In genomic region chr4:26299254-26299882, GRCh38 we compare ENCODE assay signal across 15 cellular contexts. TPM values are rescaled to one million over a fixed set of nuclear protein-coding genes. Genes with fewer than 3 reads are reported as not detected.
DNase-seq lines count a peak whose midpoint lies in the region; ATAC-seq lines count a peak whose summit lies in the region.
"Had no signal": no experiment of that assay in that cellular context is flagged by ENCODE, and none has a peak within 500 bp of the region (broad histone marks: within the 10 kb centered on the region; RNA-seq: fewer than 3 reads in every experiment).

No MANE protein-coding gene starts in this region.

- H3K9ac ChIP-seq in HUES48 (ENCODE audit: low read depth, low read length), result peak overlapping the region; percentile 61; the same call in 1 of the 2 replicates

- H3K36me3 ChIP-seq in HUES48 (ENCODE audit: control insufficient read depth, insufficient read depth, low read length), result no peaks in the 10 kb centered on the region
- H3K36me3 ChIP-seq: Peyer's patch, vagina had no signal

- H3K4me3 ChIP-seq in HUES48 (ENCODE audit: low read depth, low read length), result no peak overlapping the region
- H3K4me3 ChIP-seq: Peyer's patch, vagina had no signal

- peak overlapping the region; percentile 81 to 89 for H3K27ac Mint-ChIP-seq in effector memory CD8-positive, alpha-beta T cell
- H3K27ac Mint-ChIP-seq in activated T-helper 1 cell treated with anti-CD3 and anti-CD28 coated beads, Interleukin-12 subunit alpha, Interleukin-12 subunit beta, Interleukin-2, Interleukin-4 antibody, amounts not matched to agents 30 ng/mL and 10 ng/mL and 1 ng/mL, durations not matched to agents 14 hours and 24 hours and 36 hours, result no peak overlapping the region
- H3K27ac Mint-ChIP-seq: nephron had no signal

- no peaks in the 10 kb centered on the region for H3K9me3 Mint-ChIP-seq in effector memory CD8-positive, alpha-beta T cell
- H3K9me3 Mint-ChIP-seq in activated T-helper 1 cell treated with anti-CD3 and anti-CD28 coated beads, Interleukin-12 subunit alpha, Interleukin-12 subunit beta, Interleukin-2, Interleukin-4 antibody, amounts not matched to agents 30 ng/mL and 10 ng/mL and 1 ng/mL, durations not matched to agents 14 hours and 24 hours and 36 hours, result no peaks in the 10 kb centered on the region
- H3K9me3 Mint-ChIP-seq: nephron had no signal

- DNase-seq in effector memory CD8-positive, alpha-beta T cell, result no peak
- no peak for DNase-seq in NCI-H69 (lab: John Stamatoyannopoulos, UW)
- no peak for DNase-seq in activated T-helper 1 cell treated with anti-CD3 and anti-CD28 coated beads, Interleukin-12 subunit alpha, Interleukin-12 subunit beta, Interleukin-2, Interleukin-4 antibody, amounts not matched to agents 30 ng/mL and 10 ng/mL and 1 ng/mL, durations not matched to agents 14 hours and 24 hours and 36 hours (ENCODE audit: low spot score)
- DNase-seq in NCI-H1930 (lab: John Stamatoyannopoulos, UW), result no peak
- DNase-seq in caudate nucleus (lab: John Stamatoyannopoulos, UW), result no peak
- DNase-seq: activated CD8-positive, alpha-beta memory T cell treated with anti-CD3 and anti-CD28 coated beads for 24 hours; DND-41; hippocampal formation; Peyer's patch; stimulated activated CD4-positive, alpha-beta T cell treated with anti-CD3 and anti-CD28 coated beads, Interleukin-4, amount 100 ng/mL, for 1 hour had no signal

- intact Hi-C loops in activated T-helper 1 cell treated with anti-CD3 and anti-CD28 coated beads, Interleukin-12 subunit alpha, Interleukin-12 subunit beta, Interleukin-2, Interleukin-4 antibody, amounts not matched to agents 30 ng/mL and 10 ng/mL and 1 ng/mL, durations not matched to agents 14 hours and 24 hours and 36 hours (cut with micrococcal nuclease), result no loop called here

- H3K27ac ChIP-seq in HUES48 (ENCODE audit: low read depth, low read length) (peak overlapping the region; percentile 81), caudate nucleus (ENCODE audit: low read depth, low read length) (no peak overlapping the region)
- H3K27ac ChIP-seq: Peyer's patch, vagina had no signal

- no peaks in the 10 kb centered on the region for H3K27me3 ChIP-seq in HUES48 (ENCODE audit: control insufficient read depth, insufficient read depth, low read length)
- H3K27me3 ChIP-seq: Peyer's patch, vagina had no signal

- peaks cover 48% of the 10 kb centered on the region for H3K4me1 ChIP-seq in HUES48 (ENCODE audit: control insufficient read depth, insufficient read depth, low read length)
- H3K4me1 ChIP-seq: Peyer's patch had no signal

- H3K4me1 Mint-ChIP-seq in effector memory CD8-positive, alpha-beta T cell (ENCODE audit: low read depth in 2 of 2), result peaks cover 2 to 10% of the 10 kb centered on the region in 2 donors
- peaks cover 26% of the 10 kb centered on the region for H3K4me1 Mint-ChIP-seq in activated T-helper 1 cell treated with anti-CD3 and anti-CD28 coated beads, Interleukin-12 subunit alpha, Interleukin-12 subunit beta, Interleukin-2, Interleukin-4 antibody, amounts not matched to agents 30 ng/mL and 10 ng/mL and 1 ng/mL, durations not matched to agents 14 hours and 24 hours and 36 hours (ENCODE audit: low read depth)

- no peaks in the 10 kb centered on the region for H3K36me3 Mint-ChIP-seq in effector memory CD8-positive, alpha-beta T cell (ENCODE audit: insufficient read depth)
- H3K36me3 Mint-ChIP-seq in activated T-helper 1 cell treated with anti-CD3 and anti-CD28 coated beads, Interleukin-12 subunit alpha, Interleukin-12 subunit beta, Interleukin-2, Interleukin-4 antibody, amounts not matched to agents 30 ng/mL and 10 ng/mL and 1 ng/mL, durations not matched to agents 14 hours and 24 hours and 36 hours (ENCODE audit: low read depth), result peaks cover 2% of the 10 kb centered on the region

- no peaks in the 10 kb centered on the region for H3K27me3 Mint-ChIP-seq in effector memory CD8-positive, alpha-beta T cell
- H3K27me3 Mint-ChIP-seq in activated T-helper 1 cell treated with anti-CD3 and anti-CD28 coated beads, Interleukin-12 subunit alpha, Interleukin-12 subunit beta, Interleukin-2, Interleukin-4 antibody, amounts not matched to agents 30 ng/mL and 10 ng/mL and 1 ng/mL, durations not matched to agents 14 hours and 24 hours and 36 hours (ENCODE audit: insufficient read depth), result no peaks in the 10 kb centered on the region

- peak overlapping the region; percentile 78 to 87 for H3K4me3 Mint-ChIP-seq in effector memory CD8-positive, alpha-beta T cell
- no peak overlapping the region for H3K4me3 Mint-ChIP-seq in activated T-helper 1 cell treated with anti-CD3 and anti-CD28 coated beads, Interleukin-12 subunit alpha, Interleukin-12 subunit beta, Interleukin-2, Interleukin-4 antibody, amounts not matched to agents 30 ng/mL and 10 ng/mL and 1 ng/mL, durations not matched to agents 14 hours and 24 hours and 36 hours
- H3K4me3 Mint-ChIP-seq: nephron had no signal

- peak; percentile 75 for ATAC-seq in GM18502 (IDR thresholded peaks at IDR 0.05; ENCODE audit: poor library complexity, unreplicated experiment)
- ATAC-seq in GM21423 (IDR thresholded peaks at IDR 0.05; ENCODE audit: unreplicated experiment), result peak; percentile 56
- ATAC-seq in effector memory CD8-positive, alpha-beta T cell (replicated peaks), result peak; percentile 58

- no peaks in the 10 kb centered on the region for H3K9me3 ChIP-seq in HUES48 (ENCODE audit: control insufficient read depth, insufficient read depth, low read length)
- H3K9me3 ChIP-seq: Peyer's patch, vagina had no signal

RNA-seq across cellular contexts. Expression of gene RBPJ, which starts 21.4 kb away (rescaled TPM):
- total RNA-seq in activated T-helper 1 cell treated with anti-CD3 and anti-CD28 coated beads, Interleukin-12 subunit alpha, Interleukin-12 subunit beta, Interleukin-2, Interleukin-4 antibody, amounts not matched to agents 30 ng/mL and 10 ng/mL and 1 ng/mL, durations not matched to agents 14 hours and 24 hours and 36 hours, result 455 and 472 TPM in 2 replicates
